In the genomic region with DNA sequence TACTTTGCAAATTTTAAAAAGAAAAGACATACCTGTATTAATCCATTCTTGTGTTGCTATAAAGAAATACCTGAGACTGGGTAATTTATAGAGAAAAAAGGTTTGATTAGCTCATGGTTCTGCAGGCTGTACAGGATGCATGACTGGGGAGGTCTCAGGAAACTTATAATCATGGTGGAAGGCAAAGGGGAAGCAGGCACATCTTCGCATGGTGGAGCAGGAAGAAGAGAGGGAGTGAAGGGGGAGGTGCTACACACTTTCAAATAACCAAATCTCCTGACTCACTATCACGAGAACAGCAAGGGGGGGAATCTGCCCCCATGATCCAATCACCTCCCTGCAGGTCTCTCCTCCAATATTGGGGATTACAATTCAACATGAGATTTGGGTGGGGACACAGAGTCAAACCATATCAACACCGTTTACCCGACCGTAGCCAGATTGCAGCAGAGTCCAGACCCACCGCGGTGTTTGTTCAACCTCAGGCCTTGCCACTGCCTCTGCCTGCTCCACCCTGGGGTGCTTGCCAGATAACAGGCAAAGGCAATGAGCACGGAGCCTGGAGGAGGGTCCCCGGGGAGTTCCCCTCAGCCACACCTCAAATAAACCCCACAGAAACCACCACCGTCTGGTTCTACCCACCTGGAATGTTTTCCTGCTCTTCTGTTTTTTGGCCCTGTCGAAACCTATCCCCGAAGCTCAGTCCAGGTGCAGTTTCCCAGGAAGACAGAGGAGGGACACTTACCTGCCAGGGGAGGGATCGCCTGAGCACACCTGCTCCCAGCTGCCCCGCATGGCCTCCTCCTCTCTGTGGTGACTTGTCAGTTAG, we compare ENCODE assay signal across 15 cellular contexts.
DNase-seq lines count a peak whose midpoint lies in the region; ATAC-seq and TF ChIP-seq lines count a peak whose summit lies in the region.
"Had no signal": no experiment of that assay in that cellular context is flagged by ENCODE, and none has a peak within 500 bp of the region (broad histone marks: within the 10 kb centered on the region; RNA-seq: fewer than 3 reads in every experiment).

No MANE protein-coding gene starts in this region.

- TF ChIP-seq POLR2A in stomach (IDR thresholded peaks at IDR 0.05): no peak

- POLR2A ChIA-PET in A673 (lab: Charles Lee; ENCODE audit: low non-redundant PET): no interaction called here

- peak; percentile 45 for ATAC-seq in esophagus mucosa
- ATAC-seq: activated CD8-positive, alpha-beta T cell treated with anti-CD3 and anti-CD28 coated beads, Interleukin-2, amount 10 ng/mL, durations not matched to agents 7 days and 5 days; left lung; natural killer cell treated with Interleukin-12 subunit alpha and Interleukin-12 subunit beta and Interleukin-15 and Interleukin-18, amount 100 ng/mL, for 72 hours had no signal

- no peak for TF ChIP-seq EP300 in stomach (IDR thresholded peaks at IDR 0.05)

- TF ChIP-seq CTCF in stomach (IDR thresholded peaks at IDR 0.05) (no peak), A673 (conservative IDR thresholded peaks at IDR 0.05; ENCODE audit: low read depth, low read length) (no peak)

- H3K27ac ChIP-seq in stomach (no peak overlapping the region), A673 (ENCODE audit: low read depth, low read length, poor library complexity, severe bottlenecking) (no peak overlapping the region)
- H3K27ac ChIP-seq: SK-N-MC had no signal

- no TSS peak for BruUV-seq in A673 (replicated peaks; lab: Mats Ljungman, UMichigan)

- no peaks in the 10 kb centered on the region for H3K36me3 ChIP-seq in stomach
- no peaks in the 10 kb centered on the region for H3K36me3 ChIP-seq in A673 (ENCODE audit: insufficient read depth, low read length, poor library complexity, severe bottlenecking)
- H3K36me3 ChIP-seq: left lung had no signal

- CTCF ChIA-PET in A673 (lab: Charles Lee): no interaction called here

- H3K9me3 ChIP-seq in stomach: no peaks in the 10 kb centered on the region
- no peaks in the 10 kb centered on the region for H3K9me3 ChIP-seq in A673 (ENCODE audit: low read depth, low read length, poor library complexity, severe bottlenecking)
- H3K9me3 ChIP-seq: left lung had no signal

- peaks cover 0 to 12% (median 11%) of the 10 kb centered on the region in 4 donors for H3K4me1 ChIP-seq in stomach
- H3K4me1 ChIP-seq in A673 (ENCODE audit: insufficient read depth, low read length, poor library complexity, severe bottlenecking): no peaks in the 10 kb centered on the region

- DNase-seq in NCI-H2029 (lab: John Stamatoyannopoulos, UW): peak; percentile 8
- DNase-seq in NCI-H2029 treated with DMSO at 0.1 percent for 48 hours (lab: John Stamatoyannopoulos, UW): no peak
- peak; percentile 77 for DNase-seq in NCI-H345 (lab: John Stamatoyannopoulos, UW)
- peak; percentile 36 for DNase-seq in stomach
- no peak for DNase-seq in KG1 (lab: John Stamatoyannopoulos, UW)
- DNase-seq in A673 (ENCODE audit: low spot score): no peak
- no peak for DNase-seq in C1 segment of cervical spinal cord (lab: John Stamatoyannopoulos, UW)
- DNase-seq: activated CD8-positive, alpha-beta T cell treated with anti-CD3 and anti-CD28 coated beads, Interleukin-2, amount 10 ng/mL, durations not matched to agents 7 days and 5 days; activated effector memory CD4-positive, alpha-beta T cell treated with Interleukin-2 at 50 U/mL for 16 hours; CD8-positive, alpha-beta memory T cell; NCI-H1930 had no signal

- H3K27me3 ChIP-seq in stomach: peaks cover 0 to 21% (median 0%) of the 10 kb centered on the region in 3 donors
- no peaks in the 10 kb centered on the region for H3K27me3 ChIP-seq in A673 (replicated peaks; ENCODE audit: insufficient read depth, low read depth, low read length, poor library complexity)

- intact Hi-C loops in stomach (cut with DNase I; ENCODE audit: low total_unique reads): no loop called here
- intact Hi-C loops in A673 (cut with micrococcal nuclease; ENCODE audit: unreplicated experiment): no loop called here

- H3K4me3 ChIP-seq in stomach (no peak overlapping the region), A673 (ENCODE audit: low read depth, low read length, poor library complexity, severe bottlenecking) (no peak overlapping the region)
- H3K4me3 ChIP-seq: left lung, SK-N-MC had no signal

- WGBS in stomach, 5 donors: 33 to 64% (median 49%) methylated on average over 14 of the region's 14 CpGs

Comparison
In these comparisons a context has a peak if more than half of its experiments do, and no peak if none do; other contexts are left out.
1. DNase-seq: peak in NCI-H2029 (single experiment), NCI-H345 (single experiment) and stomach (single experiment); none in NCI-H2029 treated with DMSO at 0.1 percent for 48 hours (single experiment), KG1 (single experiment), A673 (single experiment) and C1 segment of cervical spinal cord (0 of 14).